ENCODE assay signal across 18 cellular contexts in the genomic region with DNA sequence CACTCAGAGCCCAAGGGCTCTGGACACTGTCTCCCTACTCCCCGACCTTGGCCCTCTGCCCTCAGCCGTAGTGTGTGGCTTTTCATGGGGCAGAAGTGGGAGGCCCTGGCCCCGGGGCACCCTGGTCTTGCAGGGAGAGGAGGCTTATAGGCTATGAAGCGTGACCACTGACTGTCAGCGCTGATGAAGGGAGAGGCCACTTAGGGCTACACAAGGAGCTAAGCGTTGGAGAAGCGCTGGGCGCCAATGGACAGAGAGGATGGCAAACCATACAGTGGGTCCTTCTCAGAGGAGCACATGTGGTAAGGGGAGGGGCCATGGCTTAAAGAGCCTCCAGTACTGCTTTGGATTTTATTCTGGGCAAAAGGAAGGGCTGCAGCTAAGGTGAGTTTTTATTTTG. TPM values are rescaled to one million over a fixed set of nuclear protein-coding genes. Genes with fewer than 3 reads are reported as not detected.
A peak's percentile ranks its signal among the peaks of the same experiment; 100 is the strongest.
DNase-seq lines count a peak whose midpoint lies in the region; ATAC-seq and TF ChIP-seq lines count a peak whose summit lies in the region.
"Had no signal": no experiment of that assay in that cellular context is flagged by ENCODE, and none has a peak within 500 bp of the region (broad histone marks: within the 10 kb centered on the region; RNA-seq: fewer than 3 reads in every experiment).

No MANE protein-coding gene starts in this region.

- CTCF ChIA-PET in activated CD4-positive, alpha-beta memory T cell treated with anti-CD3 and anti-CD28 coated beads for 36 hours (lab: Charles Lee): interaction anchor here (1.5 to 36.2 kb wide), 3 partner anchors 7 to 162 kb away, joined by 3 to 1179 read pairs (median 1179); a partner anchor contains a TSS

- H3K27me3 Mint-ChIP-seq in activated CD4-positive, alpha-beta memory T cell treated with anti-CD3 and anti-CD28 coated beads for 36 hours: peaks cover 39% of the 10 kb centered on the region
- peaks cover 18% of the 10 kb centered on the region for H3K27me3 Mint-ChIP-seq in GM23338 (ENCODE audit: insufficient read depth, low read depth, poor library complexity)

- POLR2A ChIA-PET in activated CD4-positive, alpha-beta memory T cell treated with anti-CD3 and anti-CD28 coated beads for 36 hours (lab: Charles Lee): no interaction called here

- H3K36me3 ChIP-seq in GM23338 (ENCODE audit: insufficient read depth): no peaks in the 10 kb centered on the region; the same call in 1 of the 2 replicates

- TF ChIP-seq CTCF in GM23338 (conservative IDR thresholded peaks at IDR 0.05; ENCODE audit: low read depth in 2 of 2): no peak

- no peak for ATAC-seq in GM23338
- ATAC-seq: activated CD4-positive, alpha-beta T cell treated with anti-CD3 and anti-CD28 coated beads for 36 hours; activated naive CD4-positive, alpha-beta T cell treated with anti-CD3 and anti-CD28 coated beads, Interleukin-2, amount 50 U/mL, for 72 hours; left ventricle myocardium superior had no signal

- H3K36me3 Mint-ChIP-seq in activated CD4-positive, alpha-beta memory T cell treated with anti-CD3 and anti-CD28 coated beads for 36 hours: no peaks in the 10 kb centered on the region
- H3K36me3 Mint-ChIP-seq in GM23338 (ENCODE audit: low read depth): peaks cover 42% of the 10 kb centered on the region
- H3K36me3 Mint-ChIP-seq: activated naive CD4-positive, alpha-beta T cell treated with anti-CD3 and anti-CD28 coated beads, Interleukin-2, amount 50 U/mL, for 72 hours had no signal

- intact Hi-C loops in activated CD4-positive, alpha-beta memory T cell treated with anti-CD3 and anti-CD28 coated beads for 36 hours (cut with micrococcal nuclease): no loop called here

- H3F3A ChIP-seq in GM23338 (replicated peaks; ENCODE audit: low read depth): peaks cover 18% of the 10 kb centered on the region

- H3K9me3 Mint-ChIP-seq in activated CD4-positive, alpha-beta memory T cell treated with anti-CD3 and anti-CD28 coated beads for 36 hours: no peaks in the 10 kb centered on the region
- no peaks in the 10 kb centered on the region; the same call in 1 of the 3 replicates for H3K9me3 Mint-ChIP-seq in GM23338
- H3K9me3 Mint-ChIP-seq: activated naive CD4-positive, alpha-beta T cell treated with anti-CD3 and anti-CD28 coated beads, Interleukin-2, amount 50 U/mL, for 72 hours; IgD-negative memory B cell; T-helper 2 cell treated with Interferon-gamma antibody and Interleukin-4, amounts not matched to agents 5 μg/mL and 100 μg/mL, for 36 hours had no signal

- DNase-seq in DMS53 (lab: John Stamatoyannopoulos, UW) (peak; percentile 74), NCI-H510A (lab: John Stamatoyannopoulos, UW) (peak; percentile 87), left kidney (ENCODE audit: low read depth, low spot score) (peak; percentile 86), LoVo (ENCODE audit: low spot score) (no peak), GM23338 (ENCODE audit: low spot score) (no peak)
- no peak for DNase-seq in activated CD4-positive, alpha-beta memory T cell treated with anti-CD3 and anti-CD28 coated beads for 36 hours
- DNase-seq: activated CD4-positive, alpha-beta T cell treated with anti-CD3 and anti-CD28 coated beads for 36 hours; activated T-cell treated with anti-CD3 and anti-CD28 coated beads for 4 hours; effector CD4-positive, alpha-beta T cell; HCEC 1CT; left ventricle myocardium superior; NCI-H1105 treated with DMSO at 0.1 percent for 48 hours; retina; Right ventricle myocardium superior; testis had no signal

- H4K20me1 ChIP-seq in GM23338 (replicated peaks; ENCODE audit: insufficient read depth): no peaks in the 10 kb centered on the region; the same call in 1 of the 2 replicates

- no peak overlapping the region for H3K27ac ChIP-seq in GM23338 (ENCODE audit: low read depth)
- H3K27ac ChIP-seq: testis had no signal

- no peak overlapping the region for H3K27ac Mint-ChIP-seq in activated CD4-positive, alpha-beta memory T cell treated with anti-CD3 and anti-CD28 coated beads for 36 hours
- no peak overlapping the region for H3K27ac Mint-ChIP-seq in GM23338
- H3K27ac Mint-ChIP-seq: activated CD4-positive, alpha-beta T cell treated with anti-CD3 and anti-CD28 coated beads for 36 hours; IgD-negative memory B cell; T-helper 2 cell treated with Interferon-gamma antibody and Interleukin-4, amounts not matched to agents 5 μg/mL and 100 μg/mL, for 36 hours had no signal

- no peaks in the 10 kb centered on the region for H3K9me2 ChIP-seq in GM23338 (ENCODE audit: insufficient read depth)

- H3K79me2 ChIP-seq in GM23338 (replicated peaks; ENCODE audit: insufficient read depth): no peaks in the 10 kb centered on the region; the same call in 1 of the 2 replicates

- no peaks in the 10 kb centered on the region for H3K27me3 ChIP-seq in GM23338 (ENCODE audit: insufficient read depth)
- H3K27me3 ChIP-seq: testis had no signal

- H3K4me3 Mint-ChIP-seq in activated CD4-positive, alpha-beta memory T cell treated with anti-CD3 and anti-CD28 coated beads for 36 hours: no peak overlapping the region
- H3K4me3 Mint-ChIP-seq in GM23338: no peak overlapping the region
- H3K4me3 Mint-ChIP-seq: activated CD4-positive, alpha-beta T cell treated with anti-CD3 and anti-CD28 coated beads for 36 hours; IgD-negative memory B cell; T-helper 2 cell treated with Interferon-gamma antibody and Interleukin-4, amounts not matched to agents 5 μg/mL and 100 μg/mL, for 36 hours had no signal

- H3K4me2 ChIP-seq in GM23338: no peak overlapping the region

- no peak overlapping the region for H3K4me3 ChIP-seq in GM23338
- H3K4me3 ChIP-seq: testis had no signal

- H2AFZ ChIP-seq in GM23338: no peak overlapping the region

- H3K4me1 Mint-ChIP-seq in activated CD4-positive, alpha-beta memory T cell treated with anti-CD3 and anti-CD28 coated beads for 36 hours (ENCODE audit: low read depth): peaks cover 3% of the 10 kb centered on the region
- H3K4me1 Mint-ChIP-seq in GM23338: peaks cover 33% of the 10 kb centered on the region

- H3K4me1 ChIP-seq in GM23338 (ENCODE audit: insufficient read depth): peaks cover 21% of the 10 kb centered on the region
- H3K4me1 ChIP-seq: testis had no signal

TF ChIP-seq in GM23338, 12 proteins besides CTCF, POLR2A, EP300 and RAD21 (continues in another document):
- TF ChIP-seq ZNF331 (CRISPR knock-in tag; IDR thresholded peaks at IDR 0.05; ENCODE audit: low read depth): no peak
- TF ChIP-seq, protein P1, sequence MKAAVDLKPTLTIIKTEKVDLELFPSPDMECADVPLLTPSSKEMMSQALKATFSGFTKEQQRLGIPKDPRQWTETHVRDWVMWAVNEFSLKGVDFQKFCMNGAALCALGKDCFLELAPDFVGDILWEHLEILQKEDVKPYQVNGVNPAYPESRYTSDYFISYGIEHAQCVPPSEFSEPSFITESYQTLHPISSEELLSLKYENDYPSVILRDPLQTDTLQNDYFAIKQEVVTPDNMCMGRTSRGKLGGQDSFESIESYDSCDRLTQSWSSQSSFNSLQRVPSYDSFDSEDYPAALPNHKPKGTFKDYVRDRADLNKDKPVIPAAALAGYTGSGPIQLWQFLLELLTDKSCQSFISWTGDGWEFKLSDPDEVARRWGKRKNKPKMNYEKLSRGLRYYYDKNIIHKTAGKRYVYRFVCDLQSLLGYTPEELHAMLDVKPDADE (IDR thresholded peaks at IDR 0.05): no peak
- no peak for TF ChIP-seq STAT1 (IDR thresholded peaks at IDR 0.05; ENCODE audit: unreplicated experiment)
- no peak for TF ChIP-seq POLR2AphosphoS5 (IDR thresholded peaks at IDR 0.05; ENCODE audit: low read depth)
- TF ChIP-seq ZNF114 (CRISPR knock-in tag; IDR thresholded peaks at IDR 0.05): no peak
- TF ChIP-seq CREB1 (CRISPR knock-in tag; IDR thresholded peaks at IDR 0.05; ENCODE audit: low read depth): no peak
- no peak for TF ChIP-seq EZH2 (IDR thresholded peaks at IDR 0.05; ENCODE audit: low read depth, unreplicated experiment)

RNA-seq across cellular contexts. Expression of a gene that starts 7.9 kb away (rescaled TPM):
- 1 to 10 TPM; 1.1 to 2.3 TPM for total RNA-seq in activated CD4-positive, alpha-beta memory T cell treated with anti-CD3 and anti-CD28 coated beads for 36 hours
- 35.1 and 45.9 TPM in 2 replicates for total RNA-seq in GM23338 (2014; rRNA removed; shearing (Covaris generic))
- 137 and 138 TPM in 2 replicates for polyA plus RNA-seq in GM23338 (2016; fragmentation: Nextera tagmentation; extraction: Ambion mirVana)

RNA-seq across cellular contexts. Expression of a gene that starts 20.3 kb away (rescaled TPM):
- total RNA-seq in activated CD4-positive, alpha-beta memory T cell treated with anti-CD3 and anti-CD28 coated beads for 36 hours: under 1 TPM in 1 of 2 experiments, not detected in 1; 0.07 TPM
- total RNA-seq in GM23338 (2014; rRNA removed; shearing (Covaris generic)): 85.3 and 95.9 TPM in 2 replicates
- 25.0 and 27.5 TPM in 2 replicates for polyA plus RNA-seq in GM23338 (2016; fragmentation: Nextera tagmentation; extraction: Ambion mirVana)
- total RNA-seq: activated naive CD4-positive, alpha-beta T cell treated with anti-CD3 and anti-CD28 coated beads, Interleukin-2, amount 50 U/mL, for 72 hours had no signal
- polyA plus RNA-seq: IgD-negative memory B cell had no signal

RNA-seq across cellular contexts. Expression of a gene that starts 30.8 kb away (rescaled TPM):
- total RNA-seq in activated CD4-positive, alpha-beta memory T cell treated with anti-CD3 and anti-CD28 coated beads for 36 hours: 10 to 100 TPM; 43.0 to 46.3 TPM
- 12.9 and 18.3 TPM in 2 replicates for total RNA-seq in GM23338 (2014; rRNA removed; shearing (Covaris generic))
- polyA plus RNA-seq in GM23338 (2016; fragmentation: Nextera tagmentation; extraction: Ambion mirVana): 18.1 and 21.1 TPM in 2 replicates

RNA-seq across cellular contexts. Expression of a gene that starts 31.1 kb away (rescaled TPM):
- total RNA-seq in activated CD4-positive, alpha-beta memory T cell treated with anti-CD3 and anti-CD28 coated beads for 36 hours: 10 to 100 TPM; 35.6 to 36.8 TPM
- total RNA-seq in GM23338 (2014; rRNA removed; shearing (Covaris generic)): 34.9 and 50.9 TPM in 2 replicates
- 22.2 and 23.1 TPM in 2 replicates for polyA plus RNA-seq in GM23338 (2016; fragmentation: Nextera tagmentation; extraction: Ambion mirVana)

RNA-seq across cellular contexts. Expression of a gene that starts 43.4 kb away (rescaled TPM):
- total RNA-seq in activated CD4-positive, alpha-beta memory T cell treated with anti-CD3 and anti-CD28 coated beads for 36 hours: 100 to 1,000 TPM; 105 to 106 TPM
- total RNA-seq in GM23338 (2014; rRNA removed; shearing (Covaris generic)): 18.8 and 23.8 TPM in 2 replicates
- polyA plus RNA-seq in GM23338 (2016; fragmentation: Nextera tagmentation; extraction: Ambion mirVana): 45.7 and 52.4 TPM in 2 replicates

Comparison
In these comparisons a context has a peak if more than half of its experiments do, and no peak if none do; other contexts are left out.
1. DNase-seq: peak in DMS53 (single experiment), NCI-H510A (single experiment) and left kidney (single experiment); none in LoVo (single experiment), activated CD4-positive, alpha-beta memory T cell treated with anti-CD3 and anti-CD28 coated beads for 36 hours (single experiment) and GM23338 (single experiment).
2. RNA of a gene that starts 7.9 kb away (total RNA-seq): 35.1 to 45.9 TPM in GM23338; 1.1 to 2.3 TPM in activated CD4-positive, alpha-beta memory T cell treated with anti-CD3 and anti-CD28 coated beads for 36 hours; every median in the first group is over 10 times any median in the second.
3. RNA of a gene that starts 20.3 kb away (total RNA-seq): 85.3 to 95.9 TPM in GM23338; 0.07 TPM in activated CD4-positive, alpha-beta memory T cell treated with anti-CD3 and anti-CD28 coated beads for 36 hours; every median in the first group is over 10 times any median in the second.